In the genomic region with DNA sequence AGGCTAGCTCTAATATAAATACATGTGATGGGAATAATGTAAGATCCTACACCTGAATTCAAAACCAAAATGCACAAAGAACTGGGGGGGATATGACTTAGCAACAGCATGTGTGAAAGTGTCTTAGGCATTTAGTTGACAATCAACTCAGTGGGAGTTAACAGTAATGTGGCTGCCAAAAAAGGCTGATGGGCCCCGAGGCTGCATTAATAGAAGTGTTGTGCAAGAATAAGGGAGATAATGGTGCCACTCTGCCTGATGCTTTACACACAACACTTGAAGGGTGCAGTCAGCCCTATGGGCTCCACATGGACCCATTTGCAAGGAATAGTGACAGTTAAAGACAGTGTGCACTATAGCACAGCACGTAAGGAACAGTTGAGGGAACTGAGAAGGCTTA, we compare ENCODE assay signal across 23 cellular contexts.
"Had no signal": no experiment of that assay in that cellular context is flagged by ENCODE, and none has a peak within 500 bp of the region (broad histone marks: within the 10 kb centered on the region; RNA-seq: fewer than 3 reads in every experiment).

No MANE protein-coding gene starts in this region.

- H3K4me3 ChIP-seq: esophagus muscularis mucosa, gastroesophageal sphincter, left ventricle myocardium inferior, lower lobe of right lung, psoas muscle, right lobe of liver, tibial artery, upper lobe of left lung, uterus had no signal

- H3K9me3 Mint-ChIP-seq: nephron progenitor cell; stimulated activated effector memory CD8-positive, alpha-beta T cell treated with anti-CD3 and anti-CD28 coated beads, Interleukin-12 subunit alpha, Interleukin-12 subunit beta, amount 100 ng/mL, for 72 hours; stimulated activated naive CD8-positive, alpha-beta T cell treated with anti-CD3 and anti-CD28 coated beads, Interleukin-15, Interleukin-2, amounts not matched to agents 100 ng/mL and 50 ng/mL, for 24 hours had no signal

- H3K36me3 Mint-ChIP-seq: naive B cell; stimulated activated effector memory CD8-positive, alpha-beta T cell treated with anti-CD3 and anti-CD28 coated beads, Interleukin-12 subunit alpha, Interleukin-12 subunit beta, amount 100 ng/mL, for 72 hours had no signal

- ATAC-seq: gastroesophageal sphincter; left cardiac atrium; lower lobe of right lung; psoas muscle; right lobe of liver; stimulated activated effector memory CD8-positive, alpha-beta T cell treated with anti-CD3 and anti-CD28 coated beads, Interleukin-12 subunit alpha, Interleukin-12 subunit beta, amount 100 ng/mL, for 72 hours had no signal

- H3K27ac Mint-ChIP-seq: naive B cell; nephron progenitor cell; stimulated activated effector memory CD8-positive, alpha-beta T cell treated with anti-CD3 and anti-CD28 coated beads, Interleukin-12 subunit alpha, Interleukin-12 subunit beta, amount 100 ng/mL, for 72 hours; stimulated activated naive CD8-positive, alpha-beta T cell treated with anti-CD3 and anti-CD28 coated beads, Interleukin-15, Interleukin-2, amounts not matched to agents 100 ng/mL and 50 ng/mL, for 24 hours had no signal

- DNase-seq: effector memory CD4-positive, alpha-beta T cell; glutamatergic neuron; islet precursor cell; left cardiac atrium; left ventricle myocardium inferior; lower lobe of right lung; mesendoderm; naive B cell; nephron progenitor cell; psoas muscle; retina; right lobe of liver; stimulated activated CD4-positive, alpha-beta T cell treated with anti-CD3 and anti-CD28 coated beads, Interleukin-4, amount 100 ng/mL, for 1 hour; stimulated activated CD8-positive, alpha-beta memory T cell treated with anti-CD3 and anti-CD28 coated beads, Interleukin-4, amount 100 ng/mL, for 48 hours; tibial artery; upper lobe of left lung; uterus had no signal

- H3K27me3 ChIP-seq: esophagus muscularis mucosa, gastroesophageal sphincter, neutrophil, right lobe of liver, tibial artery, upper lobe of left lung, uterus had no signal

- H3K36me3 ChIP-seq: esophagus muscularis mucosa, gastroesophageal sphincter, left ventricle myocardium inferior, lower lobe of right lung, neutrophil, right lobe of liver, tibial artery, upper lobe of left lung, uterus had no signal

- H3K4me1 Mint-ChIP-seq: naive B cell; stimulated activated effector memory CD8-positive, alpha-beta T cell treated with anti-CD3 and anti-CD28 coated beads, Interleukin-12 subunit alpha, Interleukin-12 subunit beta, amount 100 ng/mL, for 72 hours had no signal

- H3K9me3 ChIP-seq: esophagus muscularis mucosa, gastroesophageal sphincter, left ventricle myocardium inferior, lower lobe of right lung, neutrophil, psoas muscle, right lobe of liver, tibial artery, upper lobe of left lung, uterus had no signal

- H3K27ac ChIP-seq: epithelial cell of prostate, esophagus muscularis mucosa, gastroesophageal sphincter, left ventricle myocardium inferior, lower lobe of right lung, neutrophil, psoas muscle, right lobe of liver, tibial artery, upper lobe of left lung had no signal

- H3K27me3 Mint-ChIP-seq: naive B cell; stimulated activated naive CD8-positive, alpha-beta T cell treated with anti-CD3 and anti-CD28 coated beads, Interleukin-15, Interleukin-2, amounts not matched to agents 100 ng/mL and 50 ng/mL, for 24 hours had no signal

- H3K4me1 ChIP-seq: gastroesophageal sphincter, left ventricle myocardium inferior, lower lobe of right lung, psoas muscle, right lobe of liver, upper lobe of left lung, uterus had no signal

- H3K4me3 Mint-ChIP-seq: nephron progenitor cell; stimulated activated effector memory CD8-positive, alpha-beta T cell treated with anti-CD3 and anti-CD28 coated beads, Interleukin-12 subunit alpha, Interleukin-12 subunit beta, amount 100 ng/mL, for 72 hours; stimulated activated naive CD8-positive, alpha-beta T cell treated with anti-CD3 and anti-CD28 coated beads, Interleukin-15, Interleukin-2, amounts not matched to agents 100 ng/mL and 50 ng/mL, for 24 hours had no signal
